Comparison of ENCODE assay signal across 8 cellular contexts in the genomic region with DNA sequence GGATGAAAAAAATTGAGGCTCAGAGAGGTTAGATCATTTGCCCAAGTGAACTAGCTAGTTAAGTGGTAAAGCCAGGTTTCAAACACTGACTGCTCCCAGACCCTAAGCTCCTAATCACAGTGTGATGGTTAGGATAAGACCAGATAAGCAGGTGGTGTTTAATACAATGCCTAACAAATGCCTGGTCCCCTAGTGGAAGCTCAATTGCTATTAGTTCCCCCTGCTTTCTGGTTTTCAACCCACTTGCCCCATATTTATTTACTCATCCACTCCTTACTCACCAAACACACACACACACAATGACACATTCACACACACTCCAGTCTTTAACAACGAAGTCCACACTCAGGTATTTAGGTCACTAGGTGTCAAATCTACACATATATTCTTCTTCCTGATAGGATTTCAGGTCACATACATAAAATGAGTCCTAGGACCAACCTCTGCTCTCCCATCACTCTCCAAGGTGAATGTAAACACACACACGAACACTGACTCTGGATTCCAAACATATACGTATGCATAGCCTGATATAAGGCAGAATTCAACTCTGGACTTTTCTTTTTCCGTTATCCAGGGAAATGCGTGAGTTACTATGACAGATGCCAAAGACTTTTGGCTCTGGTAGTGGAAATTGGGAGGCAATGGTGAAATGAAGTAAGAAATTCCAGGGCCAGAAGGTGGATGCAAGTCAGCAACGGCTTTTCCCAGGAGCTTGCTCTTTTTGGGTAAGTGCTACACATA.
A peak's percentile ranks its signal among the peaks of the same experiment; 100 is the strongest.
DNase-seq lines count a peak whose midpoint lies in the region; ATAC-seq and TF ChIP-seq lines count a peak whose summit lies in the region.

No MANE protein-coding gene starts in this region.

- H3K9ac ChIP-seq in skeletal muscle satellite cell (ENCODE audit: low read depth, low read length): peak overlapping the region; percentile 78

- H3K4me1 ChIP-seq in SJCRH30: peaks cover 10% of the 10 kb centered on the region
- H3K4me1 ChIP-seq in skeletal muscle satellite cell (ENCODE audit: control insufficient read depth, insufficient read depth, low read length): peaks cover 18% of the 10 kb centered on the region

- TF ChIP-seq CTCF in fibroblast of the aortic adventitia (IDR thresholded peaks at IDR 0.05; ENCODE audit: insufficient read depth, low read length): no peak

- no peak for ATAC-seq in activated T-cell treated with anti-CD3 and anti-CD28 coated beads, Interleukin-2, amount 50 U/mL, for 72 hours (replicated peaks in 1 of 2)

- H3K27me3 Mint-ChIP-seq in activated T-cell treated with anti-CD3 and anti-CD28 coated beads, Interleukin-2, amount 50 U/mL, for 72 hours (ENCODE audit: low read depth): peaks cover 9% of the 10 kb centered on the region

- peak overlapping the region; percentile 85 to 87 for H3K4me3 Mint-ChIP-seq in activated T-cell treated with anti-CD3 and anti-CD28 coated beads, Interleukin-2, amount 50 U/mL, for 72 hours

- H3K4me1 Mint-ChIP-seq in activated T-cell treated with anti-CD3 and anti-CD28 coated beads, Interleukin-2, amount 50 U/mL, for 72 hours (ENCODE audit: low read depth): peaks cover 19% of the 10 kb centered on the region

- no peak for DNase-seq in activated T-cell treated with anti-CD3 and anti-CD28 coated beads, Interleukin-2, amount 50 U/mL, for 72 hours
- no peak for DNase-seq in activated T-cell treated with anti-CD3 and anti-CD28 coated beads, Interleukin-2, amount 50 U/mL, for 1 hour
- DNase-seq in SJCRH30 (peak; percentile 23 to 70), fibroblast of the aortic adventitia (ENCODE audit: low read depth) (peak; percentile 80), OCI-M1 (lab: John Stamatoyannopoulos, UW) (no peak), epidermal melanocyte (ENCODE audit: insufficient read length, low spot score) (no peak), NCI-H526 treated with DMSO at 0.1 percent for 48 hours (lab: John Stamatoyannopoulos, UW) (no peak)

- H3K9me3 Mint-ChIP-seq in activated T-cell treated with anti-CD3 and anti-CD28 coated beads, Interleukin-2, amount 50 U/mL, for 72 hours: peaks cover 0 to 3% of the 10 kb centered on the region in 2 donors

- H3K36me3 Mint-ChIP-seq in activated T-cell treated with anti-CD3 and anti-CD28 coated beads, Interleukin-2, amount 50 U/mL, for 72 hours (ENCODE audit: insufficient read depth in 2 of 2): peaks cover 0 to 4% of the 10 kb centered on the region in 2 donors

- peak overlapping the region; percentile 92 for H3K4me2 ChIP-seq in skeletal muscle satellite cell (ENCODE audit: low read length)

- H3K27ac ChIP-seq in SJCRH30: peak overlapping the region; percentile 59

- H3K9me3 ChIP-seq in SJCRH30 (replicated peaks): no peaks in the 10 kb centered on the region
- peaks cover 3% of the 10 kb centered on the region for H3K9me3 ChIP-seq in skeletal muscle satellite cell (replicated peaks; ENCODE audit: low read length)

- peak overlapping the region; percentile 63 for H3K4me3 ChIP-seq in SJCRH30
- H3K4me3 ChIP-seq in fibroblast of the aortic adventitia (ENCODE audit: low read depth, low read length): peak overlapping the region; percentile 77
- H3K4me3 ChIP-seq in skeletal muscle satellite cell (ENCODE audit: low read length): peak overlapping the region; percentile 79

- H3K27me3 ChIP-seq in SJCRH30 (no peaks in the 10 kb centered on the region), skeletal muscle satellite cell (ENCODE audit: control insufficient read depth, insufficient read depth, low read length) (no peaks in the 10 kb centered on the region)

- H3K36me3 ChIP-seq in SJCRH30: no peaks in the 10 kb centered on the region
- no peaks in the 10 kb centered on the region for H3K36me3 ChIP-seq in skeletal muscle satellite cell (ENCODE audit: insufficient read depth, low read length)

- H3K27ac Mint-ChIP-seq in activated T-cell treated with anti-CD3 and anti-CD28 coated beads, Interleukin-2, amount 50 U/mL, for 72 hours: no peak overlapping the region

Comparison
In these comparisons a context has a peak if more than half of its experiments do, and no peak if none do; other contexts are left out.
1. DNase-seq: peak in SJCRH30 (2 of 2) and fibroblast of the aortic adventitia (single experiment); none in activated T-cell treated with anti-CD3 and anti-CD28 coated beads, Interleukin-2, amount 50 U/mL, for 72 hours (0 of 2), activated T-cell treated with anti-CD3 and anti-CD28 coated beads, Interleukin-2, amount 50 U/mL, for 1 hour (single experiment), OCI-M1 (single experiment), epidermal melanocyte (single experiment) and NCI-H526 treated with DMSO at 0.1 percent for 48 hours (single experiment).
2. Peak in every context shown above with its lines, with median percentiles within 50 percentile points of each other: H3K4me3 ChIP-seq.